Comparison of ENCODE assay signal across 8 cellular contexts in the genomic region with DNA sequence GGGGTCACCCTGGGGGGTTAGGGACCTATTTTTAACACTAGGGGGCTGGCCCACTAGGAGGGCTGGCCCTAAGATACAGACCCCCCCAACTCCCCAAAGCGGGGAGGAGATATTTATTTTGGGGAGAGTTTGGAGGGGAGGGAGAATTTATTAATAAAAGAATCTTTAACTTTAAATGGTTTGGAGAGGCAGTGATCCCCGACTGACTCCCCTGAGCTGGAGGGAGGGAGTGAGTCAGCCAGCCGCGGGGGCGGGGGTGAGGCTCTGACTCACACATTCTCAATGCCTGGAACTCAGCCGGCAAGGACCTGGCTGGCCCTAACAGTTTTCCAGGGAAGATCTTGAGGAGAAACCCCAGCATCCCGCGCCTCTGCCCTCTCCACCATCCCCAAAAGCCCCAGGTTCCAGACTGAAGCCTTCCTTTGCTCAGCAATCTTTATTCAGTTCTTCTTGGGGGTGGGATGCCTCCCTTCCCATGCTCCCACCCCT. TPM values are rescaled to one million over a fixed set of nuclear protein-coding genes. Genes with fewer than 3 reads are reported as not detected.
DNase-seq lines count a peak whose midpoint lies in the region; ATAC-seq and TF ChIP-seq lines count a peak whose summit lies in the region.

No MANE protein-coding gene starts in this region.

- peak overlapping the region; percentile 85 for H3K4me3 Mint-ChIP-seq in stimulated activated naive CD8-positive, alpha-beta T cell treated with anti-CD3 and anti-CD28 coated beads, Interleukin-15, amount 100 ng/mL, for 72 hours

- no peak overlapping the region for H3K4ac ChIP-seq in neuronal stem cell (ENCODE audit: low read length)

- no peak overlapping the region for H3K14ac ChIP-seq in neuronal stem cell (ENCODE audit: low read length)

- H3K79me1 ChIP-seq in neuronal stem cell (ENCODE audit: low read depth, low read length) = peaks cover 8% of the 10 kb centered on the region

- no peak overlapping the region for H3K23ac ChIP-seq in neuronal stem cell (ENCODE audit: low read depth, low read length, poor library complexity)

- peak overlapping the region; percentile 86 for H3K9ac ChIP-seq in neuronal stem cell (ENCODE audit: low read depth, low read length, poor library complexity)

- DNase-seq in GM13976 (ENCODE audit: low spot score) (peak; percentile 75), RPMI7951 (ENCODE audit: low read depth) (peak; percentile 94), fibroblast of peridontal ligament (ENCODE audit: extremely low read depth) (peak; percentile 93), neuronal stem cell (ENCODE audit: low spot score) (peak; percentile 73), midbrain (lab: John Stamatoyannopoulos, UW) (no peak)
- peak; percentile 96 for DNase-seq in activated effector memory CD4-positive, alpha-beta T cell treated with anti-CD3 and anti-CD28 coated beads, Interleukin-2, amount 50 U/mL, for 16 hours
- DNase-seq in stimulated activated naive CD8-positive, alpha-beta T cell treated with anti-CD3 and anti-CD28 coated beads, Interleukin-15, amount 100 ng/mL, for 72 hours = peak; percentile 77 to 85

- H3K9me3 ChIP-seq in neuronal stem cell (replicated peaks in 1 of 2; ENCODE audit: control insufficient read depth in 2 of 2, insufficient read depth in 1 of 2, low read depth in 1 of 2, low read length in 2 of 2) = no peaks in the 10 kb centered on the region

- H2AFZ ChIP-seq in neuronal stem cell (ENCODE audit: low read length) = no peak overlapping the region

- peaks cover 9 to 19% of the 10 kb centered on the region in 2 donors for H3K36me3 ChIP-seq in neuronal stem cell (replicated peaks in 1 of 2; ENCODE audit: control insufficient read depth in 2 of 2, insufficient read depth in 2 of 2, low read length in 2 of 2)

- WGBS in neuronal stem cell (ENCODE audit: extremely low coverage in 2 of 2, insufficient read length in 2 of 2, insufficient replicate concordance in 1 of 2), 2 donors = no CpG with 5 or more reads among the region's 8 CpGs

- H2AK5ac ChIP-seq in neuronal stem cell (ENCODE audit: low read depth, low read length) = no peak overlapping the region

- in situ Hi-C loops in GM13976 (cut with MboI; ENCODE audit: low sequenced_read_pairs, unreplicated experiment) = no loop called here

- H2BK15ac ChIP-seq in neuronal stem cell (ENCODE audit: low read length) = no peak overlapping the region

- no peak overlapping the region for H4K91ac ChIP-seq in neuronal stem cell (ENCODE audit: low read depth, low read length, poor library complexity)

- TF ChIP-seq CTCF in GM13976 (IDR thresholded peaks at IDR 0.05; ENCODE audit: borderline replicate concordance, control extremely low read depth, extremely low read depth, insufficient read depth, missing control alignments) = no peak

- no peaks in the 10 kb centered on the region for H3K9me3 Mint-ChIP-seq in stimulated activated naive CD8-positive, alpha-beta T cell treated with anti-CD3 and anti-CD28 coated beads, Interleukin-15, amount 100 ng/mL, for 72 hours

- peaks cover 28% of the 10 kb centered on the region for H3K27me3 Mint-ChIP-seq in stimulated activated naive CD8-positive, alpha-beta T cell treated with anti-CD3 and anti-CD28 coated beads, Interleukin-15, amount 100 ng/mL, for 72 hours

- peak overlapping the region; percentile 65 to 96 for H3K27ac Mint-ChIP-seq in stimulated activated naive CD8-positive, alpha-beta T cell treated with anti-CD3 and anti-CD28 coated beads, Interleukin-15, amount 100 ng/mL, for 72 hours

- no peak overlapping the region for H4K8ac ChIP-seq in neuronal stem cell (ENCODE audit: low read depth, low read length)

- H3K4me1 ChIP-seq in neuronal stem cell (ENCODE audit: control insufficient read depth in 2 of 2, insufficient read depth in 1 of 2, low read depth in 1 of 2, low read length in 2 of 2) = peaks cover 25% of the 10 kb centered on the region in 2 donors

- peak overlapping the region; percentile 92 for H3K27ac ChIP-seq in neuronal stem cell (replicated peaks; ENCODE audit: low read length)

- peak overlapping the region; percentile 90 for H2BK120ac ChIP-seq in neuronal stem cell (ENCODE audit: low read depth, low read length)

- peak overlapping the region; percentile 82 for H2BK5ac ChIP-seq in neuronal stem cell (ENCODE audit: low read length)

- H3K27me3 ChIP-seq in neuronal stem cell (ENCODE audit: control insufficient read depth in 3 of 3, insufficient read depth in 3 of 3, low read depth in 1 of 3, low read length in 3 of 3) = peaks cover 0 to 8% (median under 1%) of the 10 kb centered on the region in 3 experiments

- peak overlapping the region; percentile 98 for H3K18ac ChIP-seq in neuronal stem cell (ENCODE audit: low read length)

- ATAC-seq in stimulated activated naive CD8-positive, alpha-beta T cell treated with anti-CD3 and anti-CD28 coated beads, Interleukin-15, amount 100 ng/mL, for 72 hours = peak; percentile 39
- ATAC-seq in GM19324 (IDR thresholded peaks at IDR 0.05; ENCODE audit: low FRiP score, unreplicated experiment) = no peak

- peak overlapping the region; percentile 100 for H3K4me2 ChIP-seq in neuronal stem cell (ENCODE audit: insufficient read depth, low read length, poor library complexity, severe bottlenecking)

- H3K4me1 Mint-ChIP-seq in stimulated activated naive CD8-positive, alpha-beta T cell treated with anti-CD3 and anti-CD28 coated beads, Interleukin-15, amount 100 ng/mL, for 72 hours = peaks cover 77% of the 10 kb centered on the region

- H2BK12ac ChIP-seq in neuronal stem cell (ENCODE audit: low read length) = peak overlapping the region; percentile 100

- H3K4me3 ChIP-seq in neuronal stem cell (ENCODE audit: low read length in 2 of 2) = peak overlapping the region; percentile 51 to 91

RNA-seq across cellular contexts. Expression of gene HCFC1R1, which starts 1.5 kb away (rescaled TPM):
- 21.7 and 38.6 TPM in 2 replicates for total RNA-seq in RPMI7951 (2014; rRNA removed; shearing (Covaris generic))
- polyA plus RNA-seq in neuronal stem cell (2013, experiment 1 of 2) = 113 TPM
- polyA plus RNA-seq in neuronal stem cell (2013, experiment 2 of 2) = 117 TPM

RNA-seq across cellular contexts. Expression of gene THOC6, which starts 1.6 kb away (rescaled TPM):
- total RNA-seq in RPMI7951 (2014; rRNA removed; shearing (Covaris generic)) = 16.1 and 20.8 TPM in 2 replicates
- 24.2 TPM for polyA plus RNA-seq in neuronal stem cell (2013, experiment 1 of 2)
- polyA plus RNA-seq in neuronal stem cell (2013, experiment 2 of 2) = 23.0 TPM

RNA-seq across cellular contexts. Expression of gene TNFRSF12A, which starts 2.1 kb away (rescaled TPM):
- total RNA-seq in RPMI7951 (2014; rRNA removed; shearing (Covaris generic)) = 184 and 304 TPM in 2 replicates
- 10.4 TPM for polyA plus RNA-seq in neuronal stem cell (2013, experiment 1 of 2)
- polyA plus RNA-seq in neuronal stem cell (2013, experiment 2 of 2) = 10.2 TPM

RNA-seq across cellular contexts. Expression of gene CLDN6, which starts 4.3 kb away (rescaled TPM):
- not detected in 2 replicates for total RNA-seq in RPMI7951 (2014; rRNA removed; shearing (Covaris generic))
- polyA plus RNA-seq in neuronal stem cell (2013, experiment 1 of 2) = 14.1 TPM
- 14.2 TPM for polyA plus RNA-seq in neuronal stem cell (2013, experiment 2 of 2)

RNA-seq across cellular contexts. Expression of gene CLDN9, which starts 9.5 kb away (rescaled TPM):
- not detected in 2 replicates for total RNA-seq in RPMI7951 (2014; rRNA removed; shearing (Covaris generic))
- not detected for polyA plus RNA-seq in neuronal stem cell (2013, experiment 1 of 2)
- polyA plus RNA-seq in neuronal stem cell (2013, experiment 2 of 2) = not detected
